In the genomic region with DNA sequence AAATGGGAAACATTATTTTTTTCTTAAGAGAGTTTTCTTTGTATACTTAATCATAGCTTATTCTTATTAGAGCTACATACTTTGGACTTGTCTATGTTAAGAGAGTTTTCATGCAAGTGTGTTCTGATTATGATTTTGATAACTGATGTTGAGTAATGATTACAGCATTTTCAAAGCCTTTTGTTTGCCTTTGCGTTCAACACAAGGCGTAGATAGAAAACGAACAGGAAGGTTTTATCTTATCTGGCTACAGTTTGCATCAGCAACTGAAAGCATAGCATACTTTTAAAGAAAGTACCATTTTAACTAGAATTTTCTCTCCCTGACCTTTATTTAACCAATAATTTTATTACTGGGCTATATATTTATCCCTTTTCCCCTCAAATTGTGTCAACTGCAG, we compare ENCODE assay signal across 21 cellular contexts. TPM values are rescaled to one million over a fixed set of nuclear protein-coding genes. Genes with fewer than 3 reads are reported as not detected.
DNase-seq lines count a peak whose midpoint lies in the region; ATAC-seq, FAIRE-seq and TF ChIP-seq lines count a peak whose summit lies in the region.
"Had no signal": no experiment of that assay in that cellular context is flagged by ENCODE, and none has a peak within 500 bp of the region (broad histone marks: within the 10 kb centered on the region; RNA-seq: fewer than 3 reads in every experiment).

No MANE protein-coding gene starts in this region.

- H3K27me3 Mint-ChIP-seq in T-helper 2 cell treated with Interferon-gamma antibody and Interleukin-4, amounts not matched to agents 5 μg/mL and 100 μg/mL, for 36 hours (ENCODE audit: low read depth) = peaks cover 18% of the 10 kb centered on the region

- H3K79me2 ChIP-seq in K562 (ENCODE audit: control insufficient read depth, insufficient read depth, low read length) (no peaks in the 10 kb centered on the region), hepatocyte (no peaks in the 10 kb centered on the region), osteoblast (ENCODE audit: insufficient read depth, low read length) (no peaks in the 10 kb centered on the region)

- H2AFZ ChIP-seq in K562 (ENCODE audit: low read depth, low read length) = no peak overlapping the region; the same call in 1 of the 2 replicates
- H2AFZ ChIP-seq in hepatocyte = no peak overlapping the region
- H2AFZ ChIP-seq in osteoblast (ENCODE audit: low read length) = no peak overlapping the region

- no peak for TF ChIP-seq RAD21 in K562 (CRISPR knock-in tag; conservative IDR thresholded peaks at IDR 0.05 in 1 of 2, IDR thresholded peaks at IDR 0.05 in 1 of 2)

- no peak for ATAC-seq in K562
- ATAC-seq: GM12878, HepG2 had no signal

- H3K9ac ChIP-seq in K562 (ENCODE audit: insufficient read depth in 1 of 2, low read depth in 2 of 2, low read length in 2 of 2) = no peak overlapping the region

- H3K27ac ChIP-seq in K562 (ENCODE audit: extremely low read depth, low read depth, low read length) (no peak overlapping the region), hepatocyte (no peak overlapping the region), osteoblast (ENCODE audit: low read depth, low read length) (no peak overlapping the region)

- intact Hi-C loops in K562 (cut with micrococcal nuclease) = no loop called here

- H3K36me3 ChIP-seq in K562 (ENCODE audit: control insufficient read depth, insufficient read depth, low read length) = no peaks in the 10 kb centered on the region
- no peaks in the 10 kb centered on the region for H3K36me3 ChIP-seq in hepatocyte (replicated peaks; ENCODE audit: insufficient read depth, low read depth)
- no peaks in the 10 kb centered on the region for H3K36me3 ChIP-seq in osteoblast (ENCODE audit: insufficient read depth, low read length)
- H3K36me3 ChIP-seq: BE2C had no signal

- H3K4me3 Mint-ChIP-seq in T-helper 2 cell treated with Interferon-gamma antibody and Interleukin-4, amounts not matched to agents 5 μg/mL and 100 μg/mL, for 36 hours = no peak overlapping the region
- H3K4me3 Mint-ChIP-seq: CD4-positive, CD25-positive, alpha-beta regulatory T cell; CD8-positive, alpha-beta memory T cell; H9 had no signal

- no peak overlapping the region for H3K4me3 ChIP-seq in K562
- no peak overlapping the region for H3K4me3 ChIP-seq in hepatocyte
- no peak overlapping the region for H3K4me3 ChIP-seq in osteoblast (ENCODE audit: insufficient read depth, low read length)
- H3K4me3 ChIP-seq: GM12878 had no signal

- H3K9me3 ChIP-seq in K562 (replicated peaks; ENCODE audit: control insufficient read depth, insufficient read depth, low read depth, low read length) = no peaks in the 10 kb centered on the region
- no peaks in the 10 kb centered on the region for H3K9me3 ChIP-seq in hepatocyte (ENCODE audit: low read depth)
- no peaks in the 10 kb centered on the region for H3K9me3 ChIP-seq in osteoblast (ENCODE audit: low read depth, low read length)
- H3K9me3 ChIP-seq: BE2C had no signal

- H3K27me3 ChIP-seq in K562 (ENCODE audit: control insufficient read depth in 2 of 2, insufficient read depth in 2 of 2, low read length in 2 of 2) (no peaks in the 10 kb centered on the region), hepatocyte (no peaks in the 10 kb centered on the region), osteoblast (ENCODE audit: insufficient read depth, low read length) (no peaks in the 10 kb centered on the region)
- H3K27me3 ChIP-seq: BE2C had no signal

- no peaks in the 10 kb centered on the region for H3K9me1 ChIP-seq in K562 (ENCODE audit: control insufficient read depth, insufficient read depth, low read length)

- CTCF ChIA-PET in K562 (lab: Yijun Ruan, JAX; ENCODE audit: low intra/inter-chr PET ratio) = no interaction called here

- no peak for TF ChIP-seq POLR2A in K562 (conservative IDR thresholded peaks at IDR 0.05)

- peak overlapping the region; percentile 29 for H3K27ac Mint-ChIP-seq in T-helper 2 cell treated with Interferon-gamma antibody and Interleukin-4, amounts not matched to agents 5 μg/mL and 100 μg/mL, for 36 hours
- H3K27ac Mint-ChIP-seq: CD4-positive, CD25-positive, alpha-beta regulatory T cell; CD8-positive, alpha-beta memory T cell; H9 had no signal

- WGBS in K562 (ENCODE audit: insufficient coverage, low coverage, missing lambda C conversion rate) = 3% methylated on average over 3 of the region's 3 CpGs
- WGBS in hepatocyte (ENCODE audit: low lambda C conversion rate, missing lambda C conversion rate) = 22% methylated on average over 3 of the region's 3 CpGs

- POLR2A ChIA-PET in K562 (lab: Yijun Ruan, JAX) = interaction anchor here (1.0 to 1.1 kb wide), 2 partner anchors 11 to 76 kb away, joined by 3 to 4 read pairs; no protein-coding TSS in a partner anchor

- TF ChIP-seq CTCF in K562 (IDR thresholded peaks at IDR 0.05 in 2 of 3, conservative IDR thresholded peaks at IDR 0.05 in 1 of 3; ENCODE audit: insufficient read depth in 2 of 3, low read depth in 1 of 3, low read length in 3 of 3) (no peak), hepatocyte (IDR thresholded peaks at IDR 0.05; ENCODE audit: poor library complexity) (no peak), osteoblast (IDR thresholded peaks at IDR 0.05; ENCODE audit: extremely low read depth, low read depth, low read length) (no peak)

- H3K4me1 Mint-ChIP-seq in T-helper 2 cell treated with Interferon-gamma antibody and Interleukin-4, amounts not matched to agents 5 μg/mL and 100 μg/mL, for 36 hours (ENCODE audit: low read depth) = peaks cover 13% of the 10 kb centered on the region
- H3K4me1 Mint-ChIP-seq: CD4-positive, CD25-positive, alpha-beta regulatory T cell; CD8-positive, alpha-beta memory T cell; H9 had no signal

- DNase-seq in T-helper 2 cell treated with Interferon-gamma antibody and Interleukin-4, amounts not matched to agents 5 μg/mL and 100 μg/mL, for 36 hours (ENCODE audit: low spot score) = no peak
- DNase-seq in K562 (ENCODE audit: extremely low read depth in 1 of 4, low spot score in 3 of 4) (no peak), hepatocyte (ENCODE audit: low spot score) (no peak), nucleus accumbens (lab: John Stamatoyannopoulos, UW) (no peak), NCI-H187 (lab: John Stamatoyannopoulos, UW) (no peak), osteoblast (ENCODE audit: insufficient read length, low spot score, missing footprints) (no peak)
- DNase-seq: ACHN; BE2C; C1 segment of cervical spinal cord; CD4-positive, CD25-positive, alpha-beta regulatory T cell; CD8-positive, alpha-beta memory T cell; COR-L47; DMS53; DND-41; EL; H9 had no signal

- no peaks in the 10 kb centered on the region for H4K20me1 ChIP-seq in K562 (replicated peaks; ENCODE audit: control insufficient read depth, insufficient read depth, low read length)
- H4K20me1 ChIP-seq in hepatocyte (ENCODE audit: insufficient read depth, poor library complexity, severe bottlenecking) = no peaks in the 10 kb centered on the region
- no peaks in the 10 kb centered on the region for H4K20me1 ChIP-seq in osteoblast (ENCODE audit: insufficient read depth, low read length)

- H3K9me3 Mint-ChIP-seq in T-helper 2 cell treated with Interferon-gamma antibody and Interleukin-4, amounts not matched to agents 5 μg/mL and 100 μg/mL, for 36 hours = no peaks in the 10 kb centered on the region
- H3K9me3 Mint-ChIP-seq: H9 had no signal

- H3K9me2 ChIP-seq in hepatocyte (replicated peaks; ENCODE audit: insufficient read depth) = no peaks in the 10 kb centered on the region

- FAIRE-seq in K562 (lab: Jason Lieb, UNC) = no peak
- FAIRE-seq: A204.1, GM12878, H1, HepG2 had no signal

- TF ChIP-seq EP300 in K562 (IDR thresholded peaks at IDR 0.05; ENCODE audit: low read length) = no peak

- no TSS peak for BruUV-seq in K562 (replicated peaks; lab: Mats Ljungman, UMichigan)

- in situ Hi-C loops in K562 (cut with MboI) = loop anchor here (5.0 kb wide), 1 partner anchor 197 kb away; no protein-coding TSS in a partner anchor

- no peak overlapping the region for H3K4me2 ChIP-seq in K562 (ENCODE audit: insufficient read depth, low read length)
- H3K4me2 ChIP-seq in hepatocyte = peak overlapping the region; percentile 9
- no peak overlapping the region for H3K4me2 ChIP-seq in osteoblast (ENCODE audit: insufficient read depth, low read length)

- peaks cover 6% of the 10 kb centered on the region for H3K36me3 Mint-ChIP-seq in T-helper 2 cell treated with Interferon-gamma antibody and Interleukin-4, amounts not matched to agents 5 μg/mL and 100 μg/mL, for 36 hours (ENCODE audit: low read depth)
- H3K36me3 Mint-ChIP-seq: CD4-positive, CD25-positive, alpha-beta regulatory T cell had no signal

- H3K4me1 ChIP-seq in K562 (replicated peaks in 1 of 2; ENCODE audit: control insufficient read depth in 2 of 2, insufficient read depth in 2 of 2, low read length in 2 of 2) (no peaks in the 10 kb centered on the region; a peak in 1 of 5 replicates), hepatocyte (ENCODE audit: insufficient read depth) (peaks cover 4% of the 10 kb centered on the region), osteoblast (ENCODE audit: insufficient read depth, low read length) (no peaks in the 10 kb centered on the region)
- H3K4me1 ChIP-seq: BE2C had no signal

RNA-seq across cellular contexts. Expression of a gene that starts 51.6 kb away (rescaled TPM):
- total RNA-seq in K562 (2011; cell fraction: chromatin; rRNA removed; ENCODE audit: low replicate concordance) = 262 and 263 TPM in 2 replicates
- 100 and 103 TPM in 2 replicates for total RNA-seq in K562 (2011; cell fraction: nucleolus; rRNA removed)
- 170 and 292 TPM in 2 replicates for total RNA-seq in K562 (2011; cell fraction: nucleoplasm; rRNA removed)
- total RNA-seq in K562 (2014; rRNA removed) (36.9 and 48.3 TPM in 2 replicates), K562 (2014; rRNA removed; fragmentation: Illumina TruSeq; extraction: Trizol) (79.8 and 82.1 TPM in 2 replicates), K562 (2015; rRNA removed; fragmentation: Illumina TruSeq; extraction: Trizol) (58.5 and 62.5 TPM in 2 replicates), K562 (2021) (89.9 and 97.5 TPM in 2 replicates), hepatocyte (121 and 122 TPM in 2 replicates), osteoblast (242 and 312 TPM in 2 replicates)
- polyA plus RNA-seq in K562 (2011; rRNA removed) (100 and 126 TPM in 2 replicates), K562 (2014; fragmentation: Illumina TruSeq; extraction: Trizol) (117 and 127 TPM in 2 replicates), K562 (2014; fragmentation: Nextera tagmentation; extraction: Ambion mirVana) (10 to 100 TPM; 42.2 to 55.8 TPM), K562 (2014; rRNA removed) (39.0 and 47.9 TPM in 2 replicates), hepatocyte (88.7 and 97.1 TPM in 2 replicates)
- polyA plus RNA-seq in K562 (2011; cell fraction: cytosol; rRNA removed) = 84.4 and 144 TPM in 2 replicates
- 60.0 and 82.0 TPM in 2 replicates for polyA plus RNA-seq in K562 (2011; cell fraction: nucleus; rRNA removed)
- 42.7 and 55.2 TPM in 2 replicates for polyA plus RNA-seq in K562 (2012)
- polyA minus RNA-seq in K562 (2011; rRNA and poly(A)+ RNA removed) = 213 and 326 TPM in 2 replicates
- polyA minus RNA-seq in K562 (2011; cell fraction: cytosol; rRNA and poly(A)+ RNA removed) = 60.9 and 98.0 TPM in 2 replicates
- polyA minus RNA-seq in K562 (2011; cell fraction: nucleus; rRNA and poly(A)+ RNA removed) = 172 and 173 TPM in 2 replicates
- total RNA-seq: G401 had no signal

RNA-seq across cellular contexts. Expression of a gene that starts 57.6 kb away (rescaled TPM):
- not detected in 2 replicates for total RNA-seq in K562 (2011; cell fraction: chromatin; rRNA removed; ENCODE audit: low replicate concordance)
- not detected in 2 replicates for total RNA-seq in K562 (2011; cell fraction: nucleolus; rRNA removed)
- not detected in 2 replicates for total RNA-seq in K562 (2011; cell fraction: nucleoplasm; rRNA removed)
- total RNA-seq in K562 (2014; rRNA removed) = not detected in 2 replicates
- total RNA-seq in K562 (2014; rRNA removed; fragmentation: Illumina TruSeq; extraction: Trizol) = 0.16 TPM in 1 of 2 replicates, not detected in the other
- 0.36 and 0.53 TPM in 2 replicates for total RNA-seq in K562 (2015; rRNA removed; fragmentation: Illumina TruSeq; extraction: Trizol)
- total RNA-seq in K562 (2021) = not detected in 2 replicates
- 0.07 TPM in 1 of 2 replicates, not detected in the other for polyA plus RNA-seq in K562 (2011; rRNA removed)
- polyA plus RNA-seq in K562 (2011; cell fraction: cytosol; rRNA removed) = not detected in 2 replicates
- polyA plus RNA-seq in K562 (2011; cell fraction: nucleus; rRNA removed) = not detected in 2 replicates
- 0.17 and 0.33 TPM in 2 replicates for polyA plus RNA-seq in K562 (2012)
- polyA plus RNA-seq in K562 (2014; fragmentation: Illumina TruSeq; extraction: Trizol) = 0.19 TPM in 1 of 2 replicates, not detected in the other
- polyA plus RNA-seq in K562 (2014; fragmentation: Nextera tagmentation; extraction: Ambion mirVana) = under 1 TPM; 0.07 to 0.14 TPM
- not detected in 2 replicates for polyA plus RNA-seq in K562 (2014; rRNA removed)
- not detected in 2 replicates for polyA minus RNA-seq in K562 (2011; rRNA and poly(A)+ RNA removed)
- not detected in 2 replicates for polyA minus RNA-seq in K562 (2011; cell fraction: cytosol; rRNA and poly(A)+ RNA removed)
- not detected in 2 replicates for polyA minus RNA-seq in K562 (2011; cell fraction: nucleus; rRNA and poly(A)+ RNA removed)
- total RNA-seq in hepatocyte = 0.08 and 1.6 TPM in 2 replicates
- 0.30 and 0.49 TPM in 2 replicates for polyA plus RNA-seq in hepatocyte
- not detected in 2 replicates for total RNA-seq in osteoblast
- total RNA-seq: G401, GM12878, H1, H9, HepG2 had no signal
- polyA plus RNA-seq: CD8-positive, alpha-beta memory T cell; GM12878; H1; HepG2 had no signal
